10 cellular contexts compared by ENCODE assay signal in the genomic region with DNA sequence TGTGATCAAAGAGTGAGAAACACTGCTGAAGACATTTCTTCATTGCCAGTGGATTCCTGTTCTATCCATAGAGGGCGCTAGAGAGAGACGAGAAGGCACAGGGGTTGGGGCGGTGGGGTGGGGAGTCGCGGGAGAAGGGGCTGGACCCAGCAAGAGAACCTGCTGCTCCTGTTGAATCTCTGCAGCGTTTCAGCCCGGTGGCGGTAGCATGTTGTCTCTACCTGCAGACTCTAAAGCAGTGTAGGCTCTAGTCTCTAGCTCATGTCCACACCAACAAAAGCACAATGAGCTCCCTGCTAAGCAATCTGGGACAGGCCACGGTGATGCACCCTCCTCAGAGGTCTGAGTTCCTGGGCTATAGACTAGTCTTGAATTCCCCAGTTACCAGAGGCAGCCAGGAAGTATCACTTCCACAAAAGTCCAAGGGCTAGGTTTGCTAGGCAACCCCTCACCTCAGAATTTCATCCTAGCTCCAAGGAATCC.
DNase-seq lines count a peak whose midpoint lies in the region; TF ChIP-seq lines count a peak whose summit lies in the region.
"Had no signal": no experiment of that assay in that cellular context is flagged by ENCODE, and none has a peak within 500 bp of the region (broad histone marks: within the 10 kb centered on the region; RNA-seq: fewer than 3 reads in every experiment).

No MANE protein-coding gene starts in this region.

- H3K4me1 ChIP-seq in HUES6 (ENCODE audit: control insufficient read depth, insufficient read depth, low read length): peaks cover 5% of the 10 kb centered on the region; the same call in 1 of the 2 replicates

- DNase-seq in brain microvascular endothelial cell (no peak), iPS-NIHi11 (ENCODE audit: low spot score) (peak; percentile 79), NCI-H2171 treated with DMSO at 0.1 percent for 48 hours (lab: John Stamatoyannopoulos, UW) (no peak), COLO829 (ENCODE audit: low spot score) (no peak), head of caudate nucleus (no peak), NCI-H510A treated with DMSO at 0.1 percent for 48 hours (lab: John Stamatoyannopoulos, UW) (no peak)
- DNase-seq: activated T-cell treated with anti-CD3 and anti-CD28 coated beads, Interleukin-2, amount 50 U/mL, for 48 hours; foreskin melanocyte had no signal

- H3K9ac ChIP-seq in HUES6 (ENCODE audit: low read length): no peak overlapping the region

- peaks cover 8% of the 10 kb centered on the region for H3K9me3 ChIP-seq in HUES6 (ENCODE audit: control insufficient read depth, insufficient read depth, low read depth, low read length)

- H3K4me3 ChIP-seq in HUES6 (ENCODE audit: low read depth, low read length): peak overlapping the region; percentile 47
- H3K4me3 ChIP-seq in brain microvascular endothelial cell (ENCODE audit: low read depth, low read length): no peak overlapping the region

- no peaks in the 10 kb centered on the region for H3K36me3 ChIP-seq in HUES6 (ENCODE audit: control insufficient read depth, insufficient read depth, low read length)
- no peaks in the 10 kb centered on the region for H3K36me3 ChIP-seq in brain microvascular endothelial cell (replicated peaks)

- in situ Hi-C loops in brain microvascular endothelial cell (cut with HindIII; ENCODE audit: low pct_ligation_motif_present, low sequenced_read_pairs): no loop called here

- TF ChIP-seq CTCF in C4-2B (conservative IDR thresholded peaks at IDR 0.05): peak; percentile 38
- TF ChIP-seq CTCF in brain microvascular endothelial cell (IDR thresholded peaks at IDR 0.05; ENCODE audit: low read depth, low read length, missing control alignments): peak; percentile 40

- intact Hi-C loops in head of caudate nucleus (cut with DNase I): no loop called here

- H3K27me3 ChIP-seq in HUES6 (ENCODE audit: control insufficient read depth, insufficient read depth, low read length): no peaks in the 10 kb centered on the region
- no peaks in the 10 kb centered on the region for H3K27me3 ChIP-seq in brain microvascular endothelial cell (replicated peaks)

- H3K27ac ChIP-seq in C4-2B (no peak overlapping the region), HUES6 (ENCODE audit: low read depth, low read length) (no peak overlapping the region), brain microvascular endothelial cell (no peak overlapping the region)
